ENCODE assay signal across 8 cellular contexts in the genomic region with DNA sequence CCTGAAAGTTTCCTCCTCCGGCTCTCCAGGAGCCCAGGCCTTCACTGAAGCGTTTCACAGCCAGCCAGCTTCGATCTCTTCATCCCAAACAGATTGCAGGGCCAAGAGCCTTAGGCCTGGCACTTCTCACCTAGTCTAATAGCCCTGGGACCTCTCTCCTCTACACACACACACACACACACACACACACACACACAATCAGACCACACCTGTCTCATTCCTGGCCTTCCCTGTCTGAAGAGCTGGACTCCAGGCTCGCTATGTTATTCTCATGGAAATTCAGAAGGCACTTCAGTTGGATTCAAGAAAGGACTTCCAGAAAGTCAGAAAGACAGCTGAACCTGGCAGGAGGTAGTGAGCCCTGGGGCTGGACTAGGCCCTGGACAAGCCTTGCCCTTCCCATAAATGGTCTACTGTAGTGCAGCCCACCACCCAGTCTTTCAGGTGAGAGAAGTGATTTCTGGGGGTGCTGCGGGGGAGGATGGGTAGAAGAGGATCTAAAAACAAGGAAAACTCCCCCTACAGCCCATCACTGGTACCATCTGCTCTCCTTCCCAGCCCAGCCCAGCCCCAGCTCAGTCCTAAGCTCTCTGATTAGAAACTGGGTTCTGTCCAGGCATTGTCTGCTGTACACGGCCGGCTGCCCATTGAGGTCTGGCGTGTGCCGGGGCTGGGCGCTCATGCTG. TPM values are rescaled to one million over a fixed set of nuclear protein-coding genes. Genes with fewer than 3 reads are reported as not detected.
A peak's percentile ranks its signal among the peaks of the same experiment; 100 is the strongest.
DNase-seq lines count a peak whose midpoint lies in the region; ATAC-seq and TF ChIP-seq lines count a peak whose summit lies in the region.

No MANE protein-coding gene starts in this region.

- H3K27me3 ChIP-seq in CD8-positive, alpha-beta T cell (ENCODE audit: insufficient read depth, low read length), result no peaks in the 10 kb centered on the region
- H3K27me3 ChIP-seq in WERI-Rb-1 (ENCODE audit: insufficient read depth, low read depth, severe bottlenecking), result no peaks in the 10 kb centered on the region
- H3K27me3 ChIP-seq in ovary, result no peaks in the 10 kb centered on the region
- H3K27me3 ChIP-seq in left ventricle myocardium inferior (ENCODE audit: low read depth), result peaks cover 50% of the 10 kb centered on the region

- H3K4me3 ChIP-seq in CD8-positive, alpha-beta T cell (ENCODE audit: low read depth, low read length), result peak overlapping the region; percentile 64
- H3K4me3 ChIP-seq in WERI-Rb-1 (ENCODE audit: low read depth, low read length) (peak overlapping the region; percentile 70), epithelial cell of esophagus (ENCODE audit: low read length) (no peak overlapping the region), ovary (no peak overlapping the region), left ventricle myocardium inferior (no peak overlapping the region)

- no peaks in the 10 kb centered on the region for H3K9me3 ChIP-seq in CD8-positive, alpha-beta T cell (ENCODE audit: low read length)
- H3K9me3 ChIP-seq in WERI-Rb-1 (ENCODE audit: severe bottlenecking) (no peaks in the 10 kb centered on the region), ovary (no peaks in the 10 kb centered on the region), left ventricle myocardium inferior (replicated peaks) (no peaks in the 10 kb centered on the region)

- no peaks in the 10 kb centered on the region for H3K9me3 Mint-ChIP-seq in CD8-positive, alpha-beta T cell

- TF ChIP-seq EP300 in ovary (IDR thresholded peaks at IDR 0.05), result no peak

- intact Hi-C loops in CD8-positive, alpha-beta T cell (cut with DNase I, micrococcal nuclease), result no loop called here
- intact Hi-C loops in ovary (cut with DNase I) (no loop called here), left ventricle myocardium inferior (cut with micrococcal nuclease) (no loop called here), Right ventricle myocardium superior (cut with DNase I) (no loop called here)

- H3K27ac Mint-ChIP-seq in CD8-positive, alpha-beta T cell, result peak overlapping the region; percentile 99

- WGBS in ovary, 3 donors, result 75 to 80% (median 79%) methylated on average over 10 of the region's 10 CpGs

- no peaks in the 10 kb centered on the region for H3K27me3 Mint-ChIP-seq in CD8-positive, alpha-beta T cell (ENCODE audit: low read depth)

- DNase-seq in CD8-positive, alpha-beta T cell, result peak in 4 of 7 experiments; percentile 35 to 59 (median 44)
- peak; percentile 25 for DNase-seq in HK-2 (ENCODE audit: unreplicated experiment)
- peak; percentile 100 for DNase-seq in WERI-Rb-1
- peak; percentile 32 for DNase-seq in epithelial cell of esophagus (ENCODE audit: low read depth)
- DNase-seq in renal cortical epithelial cell (ENCODE audit: low read depth), result peak; percentile 43
- DNase-seq in ovary, result no peak
- DNase-seq in left ventricle myocardium inferior, result no peak
- DNase-seq in Right ventricle myocardium superior, result no peak

- peaks cover 85% of the 10 kb centered on the region for H3K4me1 Mint-ChIP-seq in CD8-positive, alpha-beta T cell (ENCODE audit: low read depth)

- H3K27ac ChIP-seq in CD8-positive, alpha-beta T cell (ENCODE audit: low read depth, low read length), result peak overlapping the region; percentile 59
- H3K27ac ChIP-seq in WERI-Rb-1 (peak overlapping the region; percentile 98), ovary (no peak overlapping the region), left ventricle myocardium inferior (replicated peaks) (no peak overlapping the region)

- no peaks in the 10 kb centered on the region for H3K36me3 ChIP-seq in CD8-positive, alpha-beta T cell (ENCODE audit: insufficient read depth, low read length)
- H3K36me3 ChIP-seq in WERI-Rb-1 (peaks cover 30% of the 10 kb centered on the region), ovary (no peaks in the 10 kb centered on the region), left ventricle myocardium inferior (no peaks in the 10 kb centered on the region)

- peaks cover 7% of the 10 kb centered on the region for H3K36me3 Mint-ChIP-seq in CD8-positive, alpha-beta T cell

- CTCF ChIA-PET in CD8-positive, alpha-beta T cell (lab: Charles Lee), result interaction anchor here (0.9 to 8.5 kb wide), 11 partner anchors 8 to 399 kb away, joined by 3 to 98 read pairs (median 6); no protein-coding TSS in a partner anchor

- POLR2A ChIA-PET in CD8-positive, alpha-beta T cell (lab: Charles Lee), result interaction anchor here (1.0 to 1.5 kb wide), 4 partner anchors 12 to 41 kb away, joined by 3 to 5 read pairs (median 3); no protein-coding TSS in a partner anchor

- TF ChIP-seq CTCF in CD8-positive, alpha-beta T cell (IDR thresholded peaks at IDR 0.05), result no peak
- peak; percentile 88 for TF ChIP-seq CTCF in WERI-Rb-1 (IDR thresholded peaks at IDR 0.05; ENCODE audit: low read depth, low read length)
- TF ChIP-seq CTCF in epithelial cell of esophagus (IDR thresholded peaks at IDR 0.05; ENCODE audit: insufficient read depth, low read depth, low read length, missing control alignments), result peak; percentile 22
- TF ChIP-seq CTCF in ovary (IDR thresholded peaks at IDR 0.05), result no peak
- no peak for TF ChIP-seq CTCF in left ventricle myocardium inferior (IDR thresholded peaks at IDR 0.05; ENCODE audit: borderline replicate concordance)

- TF ChIP-seq POLR2A in ovary (IDR thresholded peaks at IDR 0.05), result no peak

- peaks cover 73% of the 10 kb centered on the region for H3K4me1 ChIP-seq in CD8-positive, alpha-beta T cell (ENCODE audit: insufficient read depth, low read length)
- peaks cover 5% of the 10 kb centered on the region for H3K4me1 ChIP-seq in ovary (ENCODE audit: insufficient read depth)
- H3K4me1 ChIP-seq in left ventricle myocardium inferior, result peaks cover 32% of the 10 kb centered on the region

- H3K4me3 Mint-ChIP-seq in CD8-positive, alpha-beta T cell, result peak overlapping the region; percentile 94

- ATAC-seq in CD8-positive, alpha-beta T cell, result no peak
- no peak for ATAC-seq in Right ventricle myocardium superior (ENCODE audit: poor library complexity)

RNA-seq across cellular contexts. Expression of a gene that starts 2.7 kb away (rescaled TPM):
- total RNA-seq in CD8-positive, alpha-beta T cell, result 10 to 100 TPM; 62.2 to 63.5 TPM
- total RNA-seq in renal cortical epithelial cell (1.3 and 1.4 TPM in 2 replicates), ovary (1 to 10 TPM in 4 of 7 donors, under 1 TPM in 3; 0.57 to 1.9 (median 1.0) TPM), left ventricle myocardium inferior (0.47 TPM), Right ventricle myocardium superior (0.24 TPM)
- polyA plus RNA-seq in ovary, result under 1 TPM; 0.58 to 0.65 TPM

Comparison
In these comparisons a context has a peak if more than half of its experiments do, and no peak if none do; other contexts are left out.
1. DNase-seq: peak in CD8-positive, alpha-beta T cell (4 of 7), HK-2 (single experiment), WERI-Rb-1 (single experiment), epithelial cell of esophagus (single experiment) and renal cortical epithelial cell (single experiment); none in ovary (0 of 5), left ventricle myocardium inferior (single experiment) and Right ventricle myocardium superior (single experiment).
2. H3K27ac ChIP-seq: peak in CD8-positive, alpha-beta T cell (single experiment) and WERI-Rb-1 (single experiment); none in ovary (0 of 2) and left ventricle myocardium inferior (single experiment).
3. H3K4me3 ChIP-seq: peak in CD8-positive, alpha-beta T cell (single experiment) and WERI-Rb-1 (single experiment); none in epithelial cell of esophagus (single experiment), ovary (single experiment) and left ventricle myocardium inferior (single experiment).
4. CTCF ChIP-seq: peak in WERI-Rb-1 (single experiment) and epithelial cell of esophagus (single experiment); none in CD8-positive, alpha-beta T cell (single experiment), ovary (0 of 3) and left ventricle myocardium inferior (single experiment).
5. RNA of a gene that starts 2.7 kb away (total RNA-seq): 62.2 to 63.5 TPM in CD8-positive, alpha-beta T cell; 1.3 to 1.4 TPM in renal cortical epithelial cell, 0.57 to 1.9 TPM in ovary, 0.47 TPM in left ventricle myocardium inferior (single experiment) and 0.24 TPM in Right ventricle myocardium superior (single experiment); every median in the first group is over 10 times any median in the second.